Comparison of ENCODE assay signal across 2 cellular contexts in the genomic region with DNA sequence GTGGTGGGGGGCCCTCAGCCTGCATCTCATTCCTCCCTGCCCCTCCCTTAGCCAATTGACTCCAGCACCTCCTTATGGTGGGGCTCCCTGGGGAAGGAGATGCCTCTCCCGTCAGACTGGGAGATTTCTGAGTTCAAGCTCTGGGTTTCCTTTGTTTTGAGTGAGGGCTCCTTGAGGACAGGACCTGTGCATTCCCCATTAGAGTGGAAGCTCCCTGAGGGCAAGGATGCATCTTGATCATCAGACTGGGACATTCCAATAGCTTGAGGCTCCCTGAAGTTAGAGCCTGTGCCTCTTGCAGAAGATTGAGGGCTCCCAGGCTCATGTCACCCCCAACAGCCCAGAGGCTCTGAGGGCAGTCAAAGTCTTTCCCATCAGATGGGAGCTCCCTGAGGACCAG.
TF ChIP-seq lines count a peak whose summit lies in the region.

No MANE protein-coding gene starts in this region.

TF ChIP-seq in HepG2, 621 proteins besides CTCF, POLR2A, EP300 and RAD21:
- TF ChIP-seq ARHGAP35 (CRISPR knock-in tag; IDR thresholded peaks at IDR 0.05; ENCODE audit: borderline replicate concordance), result no peak
- no peak for TF ChIP-seq ZNF12 (CRISPR knock-in tag; IDR thresholded peaks at IDR 0.05)
- no peak for TF ChIP-seq KMT2B (CRISPR knock-in tag; IDR thresholded peaks at IDR 0.05)

TF ChIP-seq in GM23338, 12 proteins besides CTCF, POLR2A, EP300 and RAD21:
- TF ChIP-seq, protein P1, sequence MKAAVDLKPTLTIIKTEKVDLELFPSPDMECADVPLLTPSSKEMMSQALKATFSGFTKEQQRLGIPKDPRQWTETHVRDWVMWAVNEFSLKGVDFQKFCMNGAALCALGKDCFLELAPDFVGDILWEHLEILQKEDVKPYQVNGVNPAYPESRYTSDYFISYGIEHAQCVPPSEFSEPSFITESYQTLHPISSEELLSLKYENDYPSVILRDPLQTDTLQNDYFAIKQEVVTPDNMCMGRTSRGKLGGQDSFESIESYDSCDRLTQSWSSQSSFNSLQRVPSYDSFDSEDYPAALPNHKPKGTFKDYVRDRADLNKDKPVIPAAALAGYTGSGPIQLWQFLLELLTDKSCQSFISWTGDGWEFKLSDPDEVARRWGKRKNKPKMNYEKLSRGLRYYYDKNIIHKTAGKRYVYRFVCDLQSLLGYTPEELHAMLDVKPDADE (IDR thresholded peaks at IDR 0.05), result no peak
- TF ChIP-seq JUNB (IDR thresholded peaks at IDR 0.05; ENCODE audit: unreplicated experiment) (no peak), NANOG (IDR thresholded peaks at IDR 0.05; ENCODE audit: borderline replicate concordance) (no peak), ZNF114 (CRISPR knock-in tag; IDR thresholded peaks at IDR 0.05) (no peak), EZH2phosphoT487 (IDR thresholded peaks at IDR 0.05; ENCODE audit: unreplicated experiment) (no peak), POLR2AphosphoS5 (IDR thresholded peaks at IDR 0.05; ENCODE audit: low read depth) (no peak), CREB1 (CRISPR knock-in tag; IDR thresholded peaks at IDR 0.05; ENCODE audit: low read depth) (no peak), EZH2 (IDR thresholded peaks at IDR 0.05; ENCODE audit: low read depth, unreplicated experiment) (no peak), STAT1 (IDR thresholded peaks at IDR 0.05; ENCODE audit: unreplicated experiment) (no peak)
- TF ChIP-seq, protein P2, sequence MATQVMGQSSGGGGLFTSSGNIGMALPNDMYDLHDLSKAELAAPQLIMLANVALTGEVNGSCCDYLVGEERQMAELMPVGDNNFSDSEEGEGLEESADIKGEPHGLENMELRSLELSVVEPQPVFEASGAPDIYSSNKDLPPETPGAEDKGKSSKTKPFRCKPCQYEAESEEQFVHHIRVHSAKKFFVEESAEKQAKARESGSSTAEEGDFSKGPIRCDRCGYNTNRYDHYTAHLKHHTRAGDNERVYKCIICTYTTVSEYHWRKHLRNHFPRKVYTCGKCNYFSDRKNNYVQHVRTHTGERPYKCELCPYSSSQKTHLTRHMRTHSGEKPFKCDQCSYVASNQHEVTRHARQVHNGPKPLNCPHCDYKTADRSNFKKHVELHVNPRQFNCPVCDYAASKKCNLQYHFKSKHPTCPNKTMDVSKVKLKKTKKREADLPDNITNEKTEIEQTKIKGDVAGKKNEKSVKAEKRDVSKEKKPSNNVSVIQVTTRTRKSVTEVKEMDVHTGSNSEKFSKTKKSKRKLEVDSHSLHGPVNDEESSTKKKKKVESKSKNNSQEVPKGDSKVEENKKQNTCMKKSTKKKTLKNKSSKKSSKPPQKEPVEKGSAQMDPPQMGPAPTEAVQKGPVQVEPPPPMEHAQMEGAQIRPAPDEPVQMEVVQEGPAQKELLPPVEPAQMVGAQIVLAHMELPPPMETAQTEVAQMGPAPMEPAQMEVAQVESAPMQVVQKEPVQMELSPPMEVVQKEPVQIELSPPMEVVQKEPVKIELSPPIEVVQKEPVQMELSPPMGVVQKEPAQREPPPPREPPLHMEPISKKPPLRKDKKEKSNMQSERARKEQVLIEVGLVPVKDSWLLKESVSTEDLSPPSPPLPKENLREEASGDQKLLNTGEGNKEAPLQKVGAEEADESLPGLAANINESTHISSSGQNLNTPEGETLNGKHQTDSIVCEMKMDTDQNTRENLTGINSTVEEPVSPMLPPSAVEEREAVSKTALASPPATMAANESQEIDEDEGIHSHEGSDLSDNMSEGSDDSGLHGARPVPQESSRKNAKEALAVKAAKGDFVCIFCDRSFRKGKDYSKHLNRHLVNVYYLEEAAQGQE (IDR thresholded peaks at IDR 0.05; ENCODE audit: unreplicated experiment), result no peak
- TF ChIP-seq, protein P3, sequence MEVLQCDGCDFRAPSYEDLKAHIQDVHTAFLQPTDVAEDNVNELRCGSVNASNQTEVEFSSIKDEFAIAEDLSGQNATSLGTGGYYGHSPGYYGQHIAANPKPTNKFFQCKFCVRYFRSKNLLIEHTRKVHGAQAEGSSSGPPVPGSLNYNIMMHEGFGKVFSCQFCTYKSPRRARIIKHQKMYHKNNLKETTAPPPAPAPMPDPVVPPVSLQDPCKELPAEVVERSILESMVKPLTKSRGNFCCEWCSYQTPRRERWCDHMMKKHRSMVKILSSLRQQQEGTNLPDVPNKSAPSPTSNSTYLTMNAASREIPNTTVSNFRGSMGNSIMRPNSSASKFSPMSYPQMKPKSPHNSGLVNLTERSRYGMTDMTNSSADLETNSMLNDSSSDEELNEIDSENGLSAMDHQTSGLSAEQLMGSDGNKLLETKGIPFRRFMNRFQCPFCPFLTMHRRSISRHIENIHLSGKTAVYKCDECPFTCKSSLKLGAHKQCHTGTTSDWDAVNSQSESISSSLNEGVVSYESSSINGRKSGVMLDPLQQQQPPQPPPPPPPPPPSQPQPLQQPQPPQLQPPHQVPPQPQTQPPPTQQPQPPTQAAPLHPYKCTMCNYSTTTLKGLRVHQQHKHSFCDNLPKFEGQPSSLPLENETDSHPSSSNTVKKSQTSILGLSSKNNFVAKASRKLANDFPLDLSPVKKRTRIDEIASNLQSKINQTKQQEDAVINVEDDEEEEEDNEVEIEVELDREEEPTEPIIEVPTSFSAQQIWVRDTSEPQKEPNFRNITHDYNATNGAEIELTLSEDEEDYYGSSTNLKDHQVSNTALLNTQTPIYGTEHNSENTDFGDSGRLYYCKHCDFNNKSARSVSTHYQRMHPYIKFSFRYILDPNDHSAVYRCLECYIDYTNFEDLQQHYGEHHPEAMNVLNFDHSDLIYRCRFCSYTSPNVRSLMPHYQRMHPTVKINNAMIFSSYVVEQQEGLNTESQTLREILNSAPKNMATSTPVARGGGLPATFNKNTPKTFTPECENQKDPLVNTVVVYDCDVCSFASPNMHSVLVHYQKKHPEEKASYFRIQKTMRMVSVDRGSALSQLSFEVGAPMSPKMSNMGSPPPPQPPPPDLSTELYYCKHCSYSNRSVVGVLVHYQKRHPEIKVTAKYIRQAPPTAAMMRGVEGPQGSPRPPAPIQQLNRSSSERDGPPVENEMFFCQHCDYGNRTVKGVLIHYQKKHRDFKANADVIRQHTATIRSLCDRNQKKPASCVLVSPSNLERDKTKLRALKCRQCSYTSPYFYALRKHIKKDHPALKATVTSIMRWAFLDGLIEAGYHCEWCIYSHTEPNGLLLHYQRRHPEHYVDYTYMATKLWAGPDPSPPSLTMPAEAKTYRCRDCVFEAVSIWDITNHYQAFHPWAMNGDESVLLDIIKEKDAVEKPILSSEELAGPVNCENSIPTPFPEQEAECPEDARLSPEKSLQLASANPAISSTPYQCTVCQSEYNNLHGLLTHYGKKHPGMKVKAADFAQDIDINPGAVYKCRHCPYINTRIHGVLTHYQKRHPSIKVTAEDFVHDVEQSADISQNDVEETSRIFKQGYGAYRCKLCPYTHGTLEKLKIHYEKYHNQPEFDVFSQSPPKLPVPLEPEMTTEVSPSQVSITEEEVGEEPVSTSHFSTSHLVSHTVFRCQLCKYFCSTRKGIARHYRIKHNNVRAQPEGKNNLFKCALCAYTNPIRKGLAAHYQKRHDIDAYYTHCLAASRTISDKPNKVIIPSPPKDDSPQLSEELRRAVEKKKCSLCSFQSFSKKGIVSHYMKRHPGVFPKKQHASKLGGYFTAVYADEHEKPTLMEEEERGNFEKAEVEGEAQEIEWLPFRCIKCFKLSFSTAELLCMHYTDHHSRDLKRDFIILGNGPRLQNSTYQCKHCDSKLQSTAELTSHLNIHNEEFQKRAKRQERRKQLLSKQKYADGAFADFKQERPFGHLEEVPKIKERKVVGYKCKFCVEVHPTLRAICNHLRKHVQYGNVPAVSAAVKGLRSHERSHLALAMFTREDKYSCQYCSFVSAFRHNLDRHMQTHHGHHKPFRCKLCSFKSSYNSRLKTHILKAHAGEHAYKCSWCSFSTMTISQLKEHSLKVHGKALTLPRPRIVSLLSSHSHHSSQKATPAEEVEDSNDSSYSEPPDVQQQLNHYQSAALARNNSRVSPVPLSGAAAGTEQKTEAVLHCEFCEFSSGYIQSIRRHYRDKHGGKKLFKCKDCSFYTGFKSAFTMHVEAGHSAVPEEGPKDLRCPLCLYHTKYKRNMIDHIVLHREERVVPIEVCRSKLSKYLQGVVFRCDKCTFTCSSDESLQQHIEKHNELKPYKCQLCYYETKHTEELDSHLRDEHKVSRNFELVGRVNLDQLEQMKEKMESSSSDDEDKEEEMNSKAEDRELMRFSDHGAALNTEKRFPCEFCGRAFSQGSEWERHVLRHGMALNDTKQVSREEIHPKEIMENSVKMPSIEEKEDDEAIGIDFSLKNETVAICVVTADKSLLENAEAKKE (CRISPR knock-in tag; IDR thresholded peaks at IDR 0.05), result no peak
